Comparison of ENCODE assay signal across 32 cellular contexts in the genomic region with DNA sequence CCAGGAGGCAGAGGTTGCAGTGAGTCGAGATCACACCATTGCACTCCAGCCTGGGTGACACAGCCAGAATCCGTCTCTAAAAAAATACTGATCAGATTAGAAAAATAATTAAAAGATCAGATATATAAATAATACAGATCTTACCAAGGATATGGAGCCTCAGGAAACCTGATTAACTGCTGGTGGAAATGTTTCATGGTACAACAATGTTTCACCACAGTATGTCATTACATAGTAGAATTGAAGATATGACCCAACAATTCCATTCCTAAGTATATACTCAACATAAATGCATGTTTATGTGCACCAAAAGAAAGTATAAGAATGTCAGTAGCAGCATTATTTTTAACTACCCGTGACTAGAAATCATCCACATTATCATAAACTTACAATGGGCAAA. TPM values are rescaled to one million over a fixed set of nuclear protein-coding genes. Genes with fewer than 3 reads are reported as not detected.
"Had no signal": no experiment of that assay in that cellular context is flagged by ENCODE, and none has a peak within 500 bp of the region (broad histone marks: within the 10 kb centered on the region; RNA-seq: fewer than 3 reads in every experiment).

No MANE protein-coding gene starts in this region.

- H3K27ac Mint-ChIP-seq: memory B cell; naive thymus-derived CD4-positive, alpha-beta T cell; natural killer cell treated with Interleukin-12 subunit alpha and Interleukin-12 subunit beta and Interleukin-15 and Interleukin-18, amount 100 ng/mL, for 72 hours; progenitor cell of endocrine pancreas; stimulated activated naive B cell treated with anti-CD40 and anti-IgM and Interleukin-4, amounts not matched to agents 10 μg/mL and 1 μg/mL and 100 μg/mL, for 72 hours; type B pancreatic cell had no signal

- H3K4me3 ChIP-seq: left ventricle myocardium inferior, lung, mucosa of descending colon, ovary, right atrium auricular region, right lobe of liver, smooth muscle cell, stomach, suprapubic skin, thoracic aorta, tibial artery, uterus had no signal

- H3K9me3 Mint-ChIP-seq: memory B cell had no signal

- H3K36me3 ChIP-seq: left ventricle myocardium inferior, ovary, right atrium auricular region, right lobe of liver, stomach, suprapubic skin, thoracic aorta, tibial artery, uterus had no signal

- H3K27ac ChIP-seq: left ventricle myocardium inferior, ovary, right atrium auricular region, right lobe of liver, stomach, suprapubic skin, thoracic aorta, tibial artery, uterus had no signal

- H3K36me3 Mint-ChIP-seq: memory B cell, type B pancreatic cell had no signal

- H3K4me3 Mint-ChIP-seq: immature natural killer cell; memory B cell; naive thymus-derived CD4-positive, alpha-beta T cell; natural killer cell treated with Interleukin-12 subunit alpha and Interleukin-12 subunit beta and Interleukin-15 and Interleukin-18, amount 100 ng/mL, for 72 hours; stimulated activated naive B cell treated with anti-CD40 and anti-IgM and Interleukin-4, amounts not matched to agents 10 μg/mL and 1 μg/mL and 100 μg/mL, for 72 hours; type B pancreatic cell had no signal

- H3K27me3 Mint-ChIP-seq: memory B cell, progenitor cell of endocrine pancreas had no signal

- H3K4me2 ChIP-seq: smooth muscle cell had no signal

- H3K27me3 ChIP-seq: ovary, right atrium auricular region, right lobe of liver, stomach, suprapubic skin, tibial artery, uterus had no signal

- H3K4me1 ChIP-seq: left ventricle myocardium inferior, right atrium auricular region, right lobe of liver, stomach, suprapubic skin, tibial artery, uterus had no signal

- ATAC-seq: mucosa of descending colon; naive thymus-derived CD4-positive, alpha-beta T cell; natural killer cell treated with Interleukin-12 subunit alpha and Interleukin-12 subunit beta and Interleukin-15 and Interleukin-18, amount 100 ng/mL, for 72 hours; right lobe of liver; stimulated activated naive B cell treated with anti-CD40 and anti-IgM and Interleukin-4, amounts not matched to agents 10 μg/mL and 1 μg/mL and 100 μg/mL, for 72 hours; stimulated activated naive CD8-positive, alpha-beta T cell treated with anti-CD3 and anti-CD28 coated beads, Interleukin-15, Interleukin-2, amounts not matched to agents 100 U/mL and 50 U/mL, for 24 hours had no signal

- DNase-seq: hypothalamus; immature natural killer cell; islet precursor cell; left ventricle myocardium inferior; midbrain; mucosa of descending colon; naive thymus-derived CD4-positive, alpha-beta T cell; ovary; right lobe of liver; stimulated activated CD4-positive, alpha-beta T cell treated with anti-CD3 and anti-CD28 coated beads, Interleukin-1b, Interleukin-23, amount 100 ng/mL, for 48 hours; stimulated activated CD4-positive, alpha-beta T cell treated with anti-CD3 and anti-CD28 coated beads, Interleukin-2, amount 100 ng/mL, for 48 hours; stimulated activated CD4-positive, alpha-beta T cell treated with anti-CD3 and anti-CD28 coated beads, Interleukin-4, amount 100 ng/mL, for 4 hours; stimulated activated CD8-positive, alpha-beta memory T cell treated with anti-CD3 and anti-CD28 coated beads, Interleukin-4, amount 100 ng/mL, for 48 hours; stimulated activated naive B cell treated with anti-CD40 and anti-IgM and Interleukin-4, amounts not matched to agents 10 μg/mL and 1 μg/mL and 100 μg/mL, for 72 hours; stimulated activated naive CD8-positive, alpha-beta T cell treated with anti-CD3 and anti-CD28 coated beads, Interleukin-15, Interleukin-2, amounts not matched to agents 100 U/mL and 50 U/mL, for 24 hours; stomach; tibial artery; uterus had no signal

- H3K9me3 ChIP-seq: ovary, right lobe of liver, uterus had no signal

- H3K4me1 Mint-ChIP-seq: memory B cell had no signal

RNA-seq across cellular contexts. Expression of gene CD53, which starts 41.7 kb away (rescaled TPM):
- total RNA-seq: kidney epithelial cell, myocyte, progenitor cell of endocrine pancreas, pulmonary artery endothelial cell, renal cortical epithelial cell, smooth muscle cell had no signal
- polyA plus RNA-seq: neural cell, smooth muscle cell had no signal
